Comparison of ENCODE assay signal across 15 cellular contexts in genomic region chr5:16888694-16889124, GRCh38. TPM values are rescaled to one million over a fixed set of nuclear protein-coding genes. Genes with fewer than 3 reads are reported as not detected.
DNase-seq lines count a peak whose midpoint lies in the region; ATAC-seq and TF ChIP-seq lines count a peak whose summit lies in the region.
"Had no signal": no experiment of that assay in that cellular context is flagged by ENCODE, and none has a peak within 500 bp of the region (broad histone marks: within the 10 kb centered on the region; RNA-seq: fewer than 3 reads in every experiment).

No MANE protein-coding gene starts in this region.

- H3K4me3 Mint-ChIP-seq in activated T-helper 1 cell treated with anti-CD3 and anti-CD28 coated beads, Interleukin-12 subunit alpha, Interleukin-12 subunit beta, Interleukin-2, Interleukin-4 antibody, amounts not matched to agents 30 ng/mL and 10 ng/mL and 1 ng/mL, durations not matched to agents 14 hours and 24 hours and 36 hours = no peak overlapping the region
- H3K4me3 Mint-ChIP-seq: IgD-negative memory B cell had no signal

- POLR2A ChIA-PET in RWPE1 (lab: Yijun Ruan, JAX; ENCODE audit: low non-redundant PET) = no interaction called here

- CTCF ChIA-PET in RWPE1 (lab: Yijun Ruan, JAX) = no interaction called here

- H3K9me3 Mint-ChIP-seq in activated T-helper 1 cell treated with anti-CD3 and anti-CD28 coated beads, Interleukin-12 subunit alpha, Interleukin-12 subunit beta, Interleukin-2, Interleukin-4 antibody, amounts not matched to agents 30 ng/mL and 10 ng/mL and 1 ng/mL, durations not matched to agents 14 hours and 24 hours and 36 hours = no peaks in the 10 kb centered on the region

- no peaks in the 10 kb centered on the region for H3K36me3 Mint-ChIP-seq in activated T-helper 1 cell treated with anti-CD3 and anti-CD28 coated beads, Interleukin-12 subunit alpha, Interleukin-12 subunit beta, Interleukin-2, Interleukin-4 antibody, amounts not matched to agents 30 ng/mL and 10 ng/mL and 1 ng/mL, durations not matched to agents 14 hours and 24 hours and 36 hours (ENCODE audit: low read depth)
- H3K36me3 Mint-ChIP-seq: IgD-negative memory B cell had no signal

- H3K4me1 ChIP-seq in thyroid gland = peaks cover 35 to 55% of the 10 kb centered on the region in 2 donors

- DNase-seq in DMS 273 (lab: John Stamatoyannopoulos, UW; ENCODE audit: unreplicated experiment) (peak; percentile 21), DMS 273 treated with DMSO at 0.1 percent for 48 hours (lab: John Stamatoyannopoulos, UW) (no peak), RWPE1 (ENCODE audit: low spot score) (no peak), fibroblast of peridontal ligament (ENCODE audit: extremely low read depth) (peak; percentile 64), thyroid gland (no peak)
- DNase-seq in activated T-helper 1 cell treated with anti-CD3 and anti-CD28 coated beads, Interleukin-12 subunit alpha, Interleukin-12 subunit beta, Interleukin-2, Interleukin-4 antibody, amounts not matched to agents 30 ng/mL and 10 ng/mL and 1 ng/mL, durations not matched to agents 14 hours and 24 hours and 36 hours (ENCODE audit: low spot score) = no peak
- DNase-seq: foreskin melanocyte; NCI-H187 treated with DMSO at 0.1 percent for 48 hours; OCI-M1; stimulated activated CD4-positive, alpha-beta T cell treated with anti-CD3 and anti-CD28 coated beads, Interleukin-1b, Interleukin-23, amount 100 ng/mL, for 48 hours; stimulated activated naive CD4-positive, alpha-beta T cell treated with Interleukin-2 at 50 U/mL for 16 hours had no signal

- no peaks in the 10 kb centered on the region for H3K27me3 Mint-ChIP-seq in activated T-helper 1 cell treated with anti-CD3 and anti-CD28 coated beads, Interleukin-12 subunit alpha, Interleukin-12 subunit beta, Interleukin-2, Interleukin-4 antibody, amounts not matched to agents 30 ng/mL and 10 ng/mL and 1 ng/mL, durations not matched to agents 14 hours and 24 hours and 36 hours (ENCODE audit: insufficient read depth)
- H3K27me3 Mint-ChIP-seq: IgD-negative memory B cell had no signal

- intact Hi-C loops in thyroid gland (cut with DNase I) = no loop called here
- intact Hi-C loops in activated T-helper 1 cell treated with anti-CD3 and anti-CD28 coated beads, Interleukin-12 subunit alpha, Interleukin-12 subunit beta, Interleukin-2, Interleukin-4 antibody, amounts not matched to agents 30 ng/mL and 10 ng/mL and 1 ng/mL, durations not matched to agents 14 hours and 24 hours and 36 hours (cut with micrococcal nuclease) = no loop called here

- no peak overlapping the region for H3K4me3 ChIP-seq in thyroid gland (replicated peaks in 1 of 3)
- H3K4me3 ChIP-seq: cardiac muscle cell had no signal

- ATAC-seq in HG02852 (IDR thresholded peaks at IDR 0.05; ENCODE audit: unreplicated experiment) (no peak), HG02885 (IDR thresholded peaks at IDR 0.05; ENCODE audit: poor library complexity, unreplicated experiment) (no peak)

- H3K4me1 Mint-ChIP-seq in activated T-helper 1 cell treated with anti-CD3 and anti-CD28 coated beads, Interleukin-12 subunit alpha, Interleukin-12 subunit beta, Interleukin-2, Interleukin-4 antibody, amounts not matched to agents 30 ng/mL and 10 ng/mL and 1 ng/mL, durations not matched to agents 14 hours and 24 hours and 36 hours (ENCODE audit: low read depth) = no peaks in the 10 kb centered on the region
- H3K4me1 Mint-ChIP-seq: IgD-negative memory B cell had no signal

- no peak overlapping the region for H3K27ac Mint-ChIP-seq in activated T-helper 1 cell treated with anti-CD3 and anti-CD28 coated beads, Interleukin-12 subunit alpha, Interleukin-12 subunit beta, Interleukin-2, Interleukin-4 antibody, amounts not matched to agents 30 ng/mL and 10 ng/mL and 1 ng/mL, durations not matched to agents 14 hours and 24 hours and 36 hours

- TF ChIP-seq CTCF in RWPE1 (conservative IDR thresholded peaks at IDR 0.05; ENCODE audit: low read depth) (no peak), thyroid gland (IDR thresholded peaks at IDR 0.05) (no peak)

- no peak for TF ChIP-seq POLR2A in thyroid gland (IDR thresholded peaks at IDR 0.05)

- H3K27ac ChIP-seq in RWPE1 (peak overlapping the region; percentile 69), thyroid gland (peak overlapping the region in 2 of 3 donors; percentile 45 to 56)
- H3K27ac ChIP-seq: cardiac muscle cell had no signal

- H3K36me3 ChIP-seq in thyroid gland = no peaks in the 10 kb centered on the region
- H3K36me3 ChIP-seq: cardiac muscle cell had no signal

- WGBS in thyroid gland, 2 donors = 73 to 77% methylated on average over 3 of the region's 3 CpGs

- H3K9me3 ChIP-seq in thyroid gland = no peaks in the 10 kb centered on the region

- H3K27me3 ChIP-seq in thyroid gland = no peaks in the 10 kb centered on the region
- H3K27me3 ChIP-seq: cardiac muscle cell had no signal

RNA-seq across cellular contexts. Expression of gene MYO10, which starts 47.4 kb away (rescaled TPM):
- 10 to 100 TPM; 49.2 to 89.6 (median 71.0) TPM for total RNA-seq in thyroid gland
- 0.07 and 0.41 TPM in 2 replicates for total RNA-seq in activated T-helper 1 cell treated with anti-CD3 and anti-CD28 coated beads, Interleukin-12 subunit alpha, Interleukin-12 subunit beta, Interleukin-2, Interleukin-4 antibody, amounts not matched to agents 30 ng/mL and 10 ng/mL and 1 ng/mL, durations not matched to agents 14 hours and 24 hours and 36 hours

Comparison
In these comparisons a context has a peak if more than half of its experiments do, and no peak if none do; other contexts are left out.
1. DNase-seq: peak in DMS 273 (single experiment) and fibroblast of peridontal ligament (single experiment); none in DMS 273 treated with DMSO at 0.1 percent for 48 hours (single experiment), RWPE1 (single experiment), thyroid gland (0 of 2) and activated T-helper 1 cell treated with anti-CD3 and anti-CD28 coated beads, Interleukin-12 subunit alpha, Interleukin-12 subunit beta, Interleukin-2, Interleukin-4 antibody, amounts not matched to agents 30 ng/mL and 10 ng/mL and 1 ng/mL, durations not matched to agents 14 hours and 24 hours and 36 hours (single experiment).
2. RNA of gene MYO10, which starts 47.4 kb away (total RNA-seq): 49.2 to 89.6 TPM in thyroid gland; 0.07 to 0.41 TPM in activated T-helper 1 cell treated with anti-CD3 and anti-CD28 coated beads, Interleukin-12 subunit alpha, Interleukin-12 subunit beta, Interleukin-2, Interleukin-4 antibody, amounts not matched to agents 30 ng/mL and 10 ng/mL and 1 ng/mL, durations not matched to agents 14 hours and 24 hours and 36 hours; every median in the first group is over 10 times any median in the second.